In genomic region chr11:119018074-119018938, GRCh38 we compare ENCODE assay signal across 8 cellular contexts. TPM values are rescaled to one million over a fixed set of nuclear protein-coding genes. Genes with fewer than 3 reads are reported as not detected.
DNase-seq lines count a peak whose midpoint lies in the region; ATAC-seq and TF ChIP-seq lines count a peak whose summit lies in the region.

Gene RPS25, minus strand, starts transcription at chr11:119018343. Its CDS starts 59 bp downstream, at chr11:119018284.
A gene with protein sequence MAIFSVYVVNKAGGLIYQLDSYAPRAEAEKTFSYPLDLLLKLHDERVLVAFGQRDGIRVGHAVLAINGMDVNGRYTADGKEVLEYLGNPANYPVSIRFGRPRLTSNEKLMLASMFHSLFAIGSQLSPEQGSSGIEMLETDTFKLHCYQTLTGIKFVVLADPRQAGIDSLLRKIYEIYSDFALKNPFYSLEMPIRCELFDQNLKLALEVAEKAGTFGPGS (plus strand): TSS chr11:119018766. CDS start chr11:119018796, 30 bp downstream.

- WGBS in liver: under 1% methylated on average over 63 of the region's 63 CpGs

- H3K9me3 Mint-ChIP-seq in CD14-positive monocyte: no peaks in the 10 kb centered on the region

- DNase-seq in CD14-positive monocyte (ENCODE audit: low spot score) (peak; percentile 94), NCI-H82 (lab: John Stamatoyannopoulos, UW) (peak; percentile 96), dorsolateral prefrontal cortex (peak; percentile 92 to 99 (median 98))
- DNase-seq in activated CD4-positive, alpha-beta T cell treated with anti-CD3 and anti-CD28 coated beads, Interleukin-2, amount 50 U/mL, for 48 hours: peak; percentile 94 to 95
- peak; percentile 97 for DNase-seq in stimulated activated CD4-positive, alpha-beta T cell treated with anti-CD3 and anti-CD28 coated beads, Interleukin-4, amount 100 ng/mL, for 24 hours

- ATAC-seq in GM19397 (IDR thresholded peaks at IDR 0.05; ENCODE audit: unreplicated experiment) (peak; percentile 85), HG03571 (IDR thresholded peaks at IDR 0.05; ENCODE audit: unreplicated experiment) (peak; percentile 84)

- peak within 1 kb of the TSS; percentile 98 to 100 (median 99) for H3K27ac Mint-ChIP-seq in CD14-positive monocyte

- H3K27me3 ChIP-seq in dorsolateral prefrontal cortex (no peaks in the 10 kb centered on the region), liver (ENCODE audit: control insufficient read depth in 4 of 4, insufficient read depth in 4 of 4, low read length in 3 of 4) (no peaks in the 10 kb centered on the region)

- peaks cover 0 to 1% (median 0%) of the 10 kb centered on the region in 3 donors for H3K27me3 Mint-ChIP-seq in CD14-positive monocyte (ENCODE audit: low read depth in 3 of 3)

- TF ChIP-seq CTCF in CD14-positive monocyte (IDR thresholded peaks at IDR 0.05): no peak
- TF ChIP-seq CTCF in dorsolateral prefrontal cortex (IDR thresholded peaks at IDR 0.05 in 54 of 56, conservative IDR thresholded peaks at IDR 0.05 in 2 of 56; ENCODE audit: low read depth in 1 of 56, partially characterized antibody in 56 of 56): peak in 46 of 56 donors; percentile 6 to 70 (median 43)
- no peak for TF ChIP-seq CTCF in liver (IDR thresholded peaks at IDR 0.05; ENCODE audit: low read depth, low read length, missing input control)

- peaks cover 10 to 48% (median 38%) of the 10 kb centered on the region in 4 donors for H3K4me1 ChIP-seq in liver (ENCODE audit: control insufficient read depth in 4 of 4, insufficient read depth in 4 of 4, low read length in 3 of 4)

- peak within 1 kb of the TSS; percentile 98 to 100 for H3K9ac ChIP-seq in liver (ENCODE audit: low read depth in 1 of 2, low read length in 2 of 2)

- H3K4me3 ChIP-seq in dorsolateral prefrontal cortex (peak within 1 kb of the TSS; percentile 61 to 100 (median 93)), liver (ENCODE audit: low read depth in 1 of 3, low read length in 3 of 3) (peak within 1 kb of the TSS; percentile 73 to 98 (median 92))

- H3K9me3 ChIP-seq in liver (ENCODE audit: control insufficient read depth in 4 of 4, low read length in 3 of 4): no peaks in the 10 kb centered on the region

- TF ChIP-seq RAD21 in liver (IDR thresholded peaks at IDR 0.05): peak; percentile 44 to 48

- peaks cover 24% of the 10 kb centered on the region for H3K4me1 Mint-ChIP-seq in CD14-positive monocyte

- peak within 1 kb of the TSS; percentile 96 to 97 for H3K4me3 Mint-ChIP-seq in CD14-positive monocyte

- peaks cover 4 to 29% (median 22%) of the 10 kb centered on the region in 4 donors for H3K36me3 ChIP-seq in liver (ENCODE audit: control insufficient read depth in 4 of 4, insufficient read depth in 3 of 4, low read depth in 1 of 4, low read length in 3 of 4)

- H3K27ac ChIP-seq in dorsolateral prefrontal cortex (peak within 1 kb of the TSS; percentile 79 to 99 (median 94)), liver (ENCODE audit: low read depth in 1 of 2, low read length in 2 of 2) (peak within 1 kb of the TSS; percentile 98 to 99)

- intact Hi-C loops in CD14-positive monocyte (cut with micrococcal nuclease) (loop anchor here in 1 of 2 donors (5.0 kb wide), 3 partner anchors 49 to 91 kb away; partner anchors contain the start of genes BCL9L, DPAGT1 and VPS11), dorsolateral prefrontal cortex (cut with DNase I) (loop anchor here (1.0 to 5.0 kb wide), 5 partner anchors 12 to 79 kb away; partner anchors contain the start of genes CENATAC (in 2 of the 2), HYOU1 (in 2 of the 2) and SLC37A4 (in 2 of the 2))

- peaks cover 44 to 70% of the 10 kb centered on the region in 2 donors for H3K36me3 Mint-ChIP-seq in CD14-positive monocyte

TF ChIP-seq in liver, 16 proteins besides CTCF, POLR2A, EP300 and RAD21:
- TF ChIP-seq FOXA1 (IDR thresholded peaks at IDR 0.05) (no peak), FOXA2 (IDR thresholded peaks at IDR 0.05) (peak; percentile 16), ATF3 (IDR thresholded peaks at IDR 0.05) (no peak), YY1 (IDR thresholded peaks at IDR 0.05) (peak; percentile 95), HNF4G (IDR thresholded peaks at IDR 0.05) (no peak), TAF1 (conservative IDR thresholded peaks at IDR 0.05) (peak; percentile 60), HNF4A (conservative IDR thresholded peaks at IDR 0.05) (peak in 1 of 2 donors; percentile 40), EGR1 (IDR thresholded peaks at IDR 0.05; ENCODE audit: low read depth in 2 of 2) (peak; percentile 47 to 69), RXRA (IDR thresholded peaks at IDR 0.05) (peak; percentile 24 to 53), JUND (IDR thresholded peaks at IDR 0.05) (no peak), NR2F2 (IDR thresholded peaks at IDR 0.05) (peak; percentile 56), SP1 (IDR thresholded peaks at IDR 0.05) (peak; percentile 73), ZBTB33 (IDR thresholded peaks at IDR 0.05) (peak; percentile 52), GABPA (IDR thresholded peaks at IDR 0.05 in 1 of 2, conservative IDR thresholded peaks at IDR 0.05 in 1 of 2) (peak; percentile 94 to 99)
- TF ChIP-seq, protein P1, sequence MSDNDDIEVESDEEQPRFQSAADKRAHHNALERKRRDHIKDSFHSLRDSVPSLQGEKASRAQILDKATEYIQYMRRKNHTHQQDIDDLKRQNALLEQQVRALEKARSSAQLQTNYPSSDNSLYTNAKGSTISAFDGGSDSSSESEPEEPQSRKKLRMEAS (IDR thresholded peaks at IDR 0.05): peak; percentile 91
- TF ChIP-seq, protein P2, sequence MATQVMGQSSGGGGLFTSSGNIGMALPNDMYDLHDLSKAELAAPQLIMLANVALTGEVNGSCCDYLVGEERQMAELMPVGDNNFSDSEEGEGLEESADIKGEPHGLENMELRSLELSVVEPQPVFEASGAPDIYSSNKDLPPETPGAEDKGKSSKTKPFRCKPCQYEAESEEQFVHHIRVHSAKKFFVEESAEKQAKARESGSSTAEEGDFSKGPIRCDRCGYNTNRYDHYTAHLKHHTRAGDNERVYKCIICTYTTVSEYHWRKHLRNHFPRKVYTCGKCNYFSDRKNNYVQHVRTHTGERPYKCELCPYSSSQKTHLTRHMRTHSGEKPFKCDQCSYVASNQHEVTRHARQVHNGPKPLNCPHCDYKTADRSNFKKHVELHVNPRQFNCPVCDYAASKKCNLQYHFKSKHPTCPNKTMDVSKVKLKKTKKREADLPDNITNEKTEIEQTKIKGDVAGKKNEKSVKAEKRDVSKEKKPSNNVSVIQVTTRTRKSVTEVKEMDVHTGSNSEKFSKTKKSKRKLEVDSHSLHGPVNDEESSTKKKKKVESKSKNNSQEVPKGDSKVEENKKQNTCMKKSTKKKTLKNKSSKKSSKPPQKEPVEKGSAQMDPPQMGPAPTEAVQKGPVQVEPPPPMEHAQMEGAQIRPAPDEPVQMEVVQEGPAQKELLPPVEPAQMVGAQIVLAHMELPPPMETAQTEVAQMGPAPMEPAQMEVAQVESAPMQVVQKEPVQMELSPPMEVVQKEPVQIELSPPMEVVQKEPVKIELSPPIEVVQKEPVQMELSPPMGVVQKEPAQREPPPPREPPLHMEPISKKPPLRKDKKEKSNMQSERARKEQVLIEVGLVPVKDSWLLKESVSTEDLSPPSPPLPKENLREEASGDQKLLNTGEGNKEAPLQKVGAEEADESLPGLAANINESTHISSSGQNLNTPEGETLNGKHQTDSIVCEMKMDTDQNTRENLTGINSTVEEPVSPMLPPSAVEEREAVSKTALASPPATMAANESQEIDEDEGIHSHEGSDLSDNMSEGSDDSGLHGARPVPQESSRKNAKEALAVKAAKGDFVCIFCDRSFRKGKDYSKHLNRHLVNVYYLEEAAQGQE (IDR thresholded peaks at IDR 0.05): peak; percentile 70

RNA-seq across cellular contexts. Expression of gene RPS25, which starts in this region (rescaled TPM):
- polyA plus RNA-seq in CD14-positive monocyte (1,000 to 10,000 TPM; 1,264 to 1,336 TPM), liver (100 to 1,000 TPM; 477 to 499 TPM)
- total RNA-seq in dorsolateral prefrontal cortex (100 to 1,000 TPM; 267 to 575 (median 429) TPM), liver (100 to 1,000 TPM; 228 to 294 TPM)

RNA-seq across cellular contexts. Expression of the second gene that starts in this region (rescaled TPM):
- polyA plus RNA-seq in CD14-positive monocyte (10 to 100 TPM; 46.9 to 54.5 TPM), liver (10 to 100 TPM; 21.1 to 32.1 TPM)
- total RNA-seq in dorsolateral prefrontal cortex (10 to 100 TPM; 29.3 to 71.5 (median 49.7) TPM), liver (10 to 100 TPM; 32.8 to 35.7 TPM)

Comparison
In these comparisons a context has a peak if more than half of its experiments do, and no peak if none do; other contexts are left out.
1. Peak in every context shown above with its lines: DNase-seq, ATAC-seq, H3K4me3 ChIP-seq and H3K27ac ChIP-seq.
2. CTCF ChIP-seq: peak in dorsolateral prefrontal cortex (46 of 56); none in CD14-positive monocyte (single experiment) and liver (single experiment).